Comparison of ENCODE assay signal across 21 cellular contexts in genomic region chrX:41594634-41595033, GRCh38.
DNase-seq lines count a peak whose midpoint lies in the region; ATAC-seq and TF ChIP-seq lines count a peak whose summit lies in the region.
"Had no signal": no experiment of that assay in that cellular context is flagged by ENCODE, and none has a peak within 500 bp of the region (broad histone marks: within the 10 kb centered on the region; RNA-seq: fewer than 3 reads in every experiment).

No MANE protein-coding gene starts in this region.

- DNase-seq in Right ventricle myocardium superior (no peak), right cardiac atrium (no peak), ascending aorta (ENCODE audit: low spot score in 2 of 2) (no peak), psoas muscle (no peak), CD1c-positive myeloid dendritic cell (ENCODE audit: extremely low spot score) (no peak), NCI-H2171 (lab: John Stamatoyannopoulos, UW) (no peak), HuH-7.5 (ENCODE audit: low spot score) (no peak), dorsolateral prefrontal cortex (no peak)
- DNase-seq: 8988T; CD8-positive, alpha-beta memory T cell; DMS79; H9; IMR-90; MM.1S; NCI-H1092 treated with DMSO at 0.1 percent for 48 hours; NCI-H2081; OCI-M1; RPMI8226; SIG-M5 had no signal

- TF ChIP-seq CTCF in ascending aorta (IDR thresholded peaks at IDR 0.05), result no peak
- no peak for TF ChIP-seq CTCF in psoas muscle (IDR thresholded peaks at IDR 0.05)
- no peak for TF ChIP-seq CTCF in dorsolateral prefrontal cortex (IDR thresholded peaks at IDR 0.05 in 54 of 56, conservative IDR thresholded peaks at IDR 0.05 in 2 of 56; ENCODE audit: low read depth in 1 of 56, partially characterized antibody in 56 of 56)

- no peak overlapping the region for H3K4me3 ChIP-seq in right cardiac atrium (ENCODE audit: low read length)
- no peak overlapping the region for H3K4me3 ChIP-seq in ascending aorta
- H3K4me3 ChIP-seq in psoas muscle, result no peak overlapping the region
- H3K4me3 ChIP-seq in dorsolateral prefrontal cortex, result no peak overlapping the region

- 67% methylated on average over 7 of the region's 7 CpGs for WGBS in right cardiac atrium
- WGBS in psoas muscle, 3 donors, result 33 to 60% (median 59%) methylated on average over 7 of the region's 7 CpGs

- H3K27ac ChIP-seq in right cardiac atrium (ENCODE audit: low read length) (no peak overlapping the region), ascending aorta (peak overlapping the region; percentile 44 to 52), psoas muscle (no peak overlapping the region), dorsolateral prefrontal cortex (no peak overlapping the region)
- H3K27ac ChIP-seq: HL-60 had no signal

- H3K36me3 ChIP-seq in ascending aorta (no peaks in the 10 kb centered on the region), psoas muscle (ENCODE audit: insufficient read depth in 1 of 2, low read depth in 1 of 2) (no peaks in the 10 kb centered on the region)

- ATAC-seq in Right ventricle myocardium superior (ENCODE audit: poor library complexity) (peak; percentile 34), right cardiac atrium (no peak), psoas muscle (peak in 3 of 4 donors; percentile 30 to 60 (median 57))
- ATAC-seq: SK-N-SH treated with all-trans-retinoic acid at 6 μM for 48 hours had no signal

- H3K9me3 ChIP-seq in right cardiac atrium (ENCODE audit: control insufficient read depth, low read length) (no peaks in the 10 kb centered on the region), ascending aorta (no peaks in the 10 kb centered on the region), psoas muscle (no peaks in the 10 kb centered on the region)

- no peaks in the 10 kb centered on the region for H3K27me3 ChIP-seq in right cardiac atrium (ENCODE audit: control insufficient read depth, insufficient read depth)
- H3K27me3 ChIP-seq in ascending aorta, result no peaks in the 10 kb centered on the region
- no peaks in the 10 kb centered on the region for H3K27me3 ChIP-seq in psoas muscle (ENCODE audit: insufficient read depth in 3 of 3, low read length in 2 of 3)
- H3K27me3 ChIP-seq in dorsolateral prefrontal cortex, result peaks cover 0 to 52% (median 7%) of the 10 kb centered on the region in 45 donors

- H3K4me1 ChIP-seq in right cardiac atrium (ENCODE audit: control insufficient read depth, insufficient read depth, low read length) (no peaks in the 10 kb centered on the region), ascending aorta (no peaks in the 10 kb centered on the region), psoas muscle (no peaks in the 10 kb centered on the region)

- intact Hi-C loops in Right ventricle myocardium superior (cut with DNase I) (no loop called here), right cardiac atrium (cut with DNase I) (no loop called here), ascending aorta (cut with DNase I) (loop anchor here (10.0 kb wide), 1 partner anchor 100 kb away; no protein-coding TSS in a partner anchor), psoas muscle (cut with DNase I) (no loop called here), dorsolateral prefrontal cortex (cut with DNase I) (no loop called here)

Comparison
In these comparisons a context has a peak if more than half of its experiments do, and no peak if none do; other contexts are left out.
1. ATAC-seq: peak in Right ventricle myocardium superior (single experiment) and psoas muscle (3 of 4); none in right cardiac atrium (0 of 2).
2. H3K27ac ChIP-seq: peak in ascending aorta (2 of 2); none in right cardiac atrium (single experiment), psoas muscle (single experiment) and dorsolateral prefrontal cortex (0 of 59).